Comparison of ENCODE assay signal across 14 cellular contexts in the genomic region with DNA sequence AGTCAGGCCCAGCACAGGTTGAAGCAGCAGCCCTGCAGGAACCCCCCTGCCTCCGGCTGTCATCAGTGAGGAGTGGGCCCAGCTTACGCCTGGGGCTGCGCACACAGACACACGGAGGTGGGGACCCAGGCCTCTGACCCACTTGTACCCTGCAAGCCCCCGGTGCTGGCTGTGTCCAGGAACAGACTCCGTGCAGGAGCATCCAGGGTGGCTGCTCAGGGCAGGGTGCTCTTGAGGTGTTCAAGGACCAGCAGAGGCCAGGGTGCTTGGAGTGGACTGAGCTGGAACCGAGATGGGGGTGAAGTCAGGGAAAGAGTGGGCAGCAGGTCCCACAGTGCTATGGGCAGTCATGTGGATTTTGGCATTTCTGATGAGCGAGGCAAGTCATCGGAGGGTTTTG.
DNase-seq lines count a peak whose midpoint lies in the region; ATAC-seq and TF ChIP-seq lines count a peak whose summit lies in the region.
"Had no signal": no experiment of that assay in that cellular context is flagged by ENCODE, and none has a peak within 500 bp of the region (broad histone marks: within the 10 kb centered on the region; RNA-seq: fewer than 3 reads in every experiment).

No MANE protein-coding gene starts in this region.

- H3K4me1 Mint-ChIP-seq in activated B cell treated with CpG ODN at 0.5 μM for 24 hours = no peaks in the 10 kb centered on the region
- H3K4me1 Mint-ChIP-seq in stimulated activated naive B cell treated with anti-CD40 and anti-IgM and Interleukin-4, amounts not matched to agents 10 μg/mL and 1 μg/mL and 100 μg/mL, for 72 hours = peaks cover 0 to 1% of the 10 kb centered on the region in 2 donors

- H3K36me3 ChIP-seq in suprapubic skin = no peaks in the 10 kb centered on the region

- 87% methylated on average over 9 of the region's 9 CpGs for WGBS in suprapubic skin

- no peaks in the 10 kb centered on the region for H3K9me3 Mint-ChIP-seq in activated B cell treated with CpG ODN at 0.5 μM for 24 hours
- no peaks in the 10 kb centered on the region for H3K9me3 Mint-ChIP-seq in stimulated activated naive B cell treated with anti-CD40 and anti-IgM and Interleukin-4, amounts not matched to agents 10 μg/mL and 1 μg/mL and 100 μg/mL, for 72 hours

- DNase-seq in activated CD8-positive, alpha-beta memory T cell treated with anti-CD3 and anti-CD28 coated beads, Interleukin-2, amount 50 U/mL, for 48 hours = peak; percentile 20
- no peak for DNase-seq in activated CD8-positive, alpha-beta memory T cell treated with anti-CD3 and anti-CD28 coated beads, Interleukin-2, amount 50 U/mL, for 4 hours
- peak; percentile 6 for DNase-seq in activated B cell treated with CpG ODN at 0.5 μM for 24 hours
- DNase-seq in left lobe of liver (ENCODE audit: low spot score) = peak; percentile 28
- DNase-seq in suprapubic skin (ENCODE audit: low spot score in 2 of 2) = peak; percentile 37 to 57
- DNase-seq in stimulated activated naive B cell treated with anti-CD40 and anti-IgM and Interleukin-4, amounts not matched to agents 10 μg/mL and 1 μg/mL and 100 μg/mL, for 72 hours = no peak
- DNase-seq in RKO (ENCODE audit: low spot score) = no peak
- DNase-seq: C1 segment of cervical spinal cord, GOT3, Karpas-422, NCI-H1105 treated with DMSO at 0.1 percent for 48 hours, NCI-H1930, NCI-H2171 had no signal

- no peak for TF ChIP-seq POLR2A in suprapubic skin (IDR thresholded peaks at IDR 0.05)

- no peaks in the 10 kb centered on the region for H3K36me3 Mint-ChIP-seq in activated B cell treated with CpG ODN at 0.5 μM for 24 hours (ENCODE audit: low read depth)
- H3K36me3 Mint-ChIP-seq in stimulated activated naive B cell treated with anti-CD40 and anti-IgM and Interleukin-4, amounts not matched to agents 10 μg/mL and 1 μg/mL and 100 μg/mL, for 72 hours = no peaks in the 10 kb centered on the region

- POLR2A ChIA-PET in activated B cell treated with CpG ODN at 0.5 μM for 24 hours (lab: Charles Lee) = no interaction called here

- ATAC-seq in activated B cell treated with CpG ODN at 0.5 μM for 24 hours (ENCODE audit: low read depth) (no peak), left lobe of liver (no peak), GM21737 (IDR thresholded peaks at IDR 0.05; ENCODE audit: unreplicated experiment) (no peak)
- ATAC-seq in stimulated activated naive B cell treated with anti-CD40 and anti-IgM and Interleukin-4, amounts not matched to agents 10 μg/mL and 1 μg/mL and 100 μg/mL, for 72 hours (replicated peaks) = no peak

- H3K4me1 ChIP-seq in suprapubic skin = no peaks in the 10 kb centered on the region

- no peak overlapping the region for H3K4me3 Mint-ChIP-seq in activated B cell treated with CpG ODN at 0.5 μM for 24 hours
- no peak overlapping the region for H3K4me3 Mint-ChIP-seq in stimulated activated naive B cell treated with anti-CD40 and anti-IgM and Interleukin-4, amounts not matched to agents 10 μg/mL and 1 μg/mL and 100 μg/mL, for 72 hours

- no peak for TF ChIP-seq EP300 in suprapubic skin (IDR thresholded peaks at IDR 0.05)

- CTCF ChIA-PET in activated B cell treated with CpG ODN at 0.5 μM for 24 hours (lab: Charles Lee) = no interaction called here

- intact Hi-C loops in activated B cell treated with CpG ODN at 0.5 μM for 24 hours (cut with micrococcal nuclease) = no loop called here

- peaks cover 34% of the 10 kb centered on the region for H3K27me3 Mint-ChIP-seq in activated B cell treated with CpG ODN at 0.5 μM for 24 hours
- peaks cover 33 to 53% of the 10 kb centered on the region in 2 donors for H3K27me3 Mint-ChIP-seq in stimulated activated naive B cell treated with anti-CD40 and anti-IgM and Interleukin-4, amounts not matched to agents 10 μg/mL and 1 μg/mL and 100 μg/mL, for 72 hours

- no peak overlapping the region for H3K4me3 ChIP-seq in suprapubic skin

- H3K27me3 ChIP-seq in suprapubic skin = peaks cover 20% of the 10 kb centered on the region

- no peak overlapping the region for H3K27ac ChIP-seq in suprapubic skin

- TF ChIP-seq CTCF in activated B cell treated with CpG ODN at 0.5 μM for 24 hours (IDR thresholded peaks at IDR 0.05) (no peak), suprapubic skin (IDR thresholded peaks at IDR 0.05) (no peak)

- H3K9me3 ChIP-seq in suprapubic skin = no peaks in the 10 kb centered on the region

- no peak overlapping the region for H3K27ac Mint-ChIP-seq in activated B cell treated with CpG ODN at 0.5 μM for 24 hours
- no peak overlapping the region for H3K27ac Mint-ChIP-seq in stimulated activated naive B cell treated with anti-CD40 and anti-IgM and Interleukin-4, amounts not matched to agents 10 μg/mL and 1 μg/mL and 100 μg/mL, for 72 hours

Comparison
In these comparisons a context has a peak if more than half of its experiments do, and no peak if none do; other contexts are left out.
1. DNase-seq: peak in activated CD8-positive, alpha-beta memory T cell treated with anti-CD3 and anti-CD28 coated beads, Interleukin-2, amount 50 U/mL, for 48 hours (single experiment), activated B cell treated with CpG ODN at 0.5 μM for 24 hours (single experiment), left lobe of liver (single experiment) and suprapubic skin (2 of 2); none in activated CD8-positive, alpha-beta memory T cell treated with anti-CD3 and anti-CD28 coated beads, Interleukin-2, amount 50 U/mL, for 4 hours (single experiment), stimulated activated naive B cell treated with anti-CD40 and anti-IgM and Interleukin-4, amounts not matched to agents 10 μg/mL and 1 μg/mL and 100 μg/mL, for 72 hours (single experiment) and RKO (single experiment).